ENCODE assay signal across 1 cellular context in the genomic region with DNA sequence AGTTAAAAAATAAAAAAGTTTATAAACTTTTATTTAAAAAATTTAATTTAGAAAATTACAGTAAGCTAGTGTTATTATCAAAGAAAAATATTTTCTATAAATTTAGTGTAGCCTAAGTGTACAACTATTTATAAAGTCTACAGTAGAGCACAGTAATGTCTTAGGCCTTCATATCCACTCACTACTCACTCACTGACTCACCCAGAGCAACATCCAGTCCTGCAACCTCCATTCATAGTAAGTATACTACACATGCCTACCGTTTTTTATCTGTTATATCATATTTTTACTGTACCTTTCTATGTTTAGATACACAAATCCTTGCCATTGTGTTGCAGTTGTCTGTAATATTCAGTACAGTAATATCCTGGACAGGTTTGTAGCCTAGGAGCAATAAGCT.
TF ChIP-seq lines count a peak whose summit lies in the region.

No MANE protein-coding gene starts in this region.

TF ChIP-seq in HepG2, 621 proteins besides CTCF, POLR2A, EP300 and RAD21 (continued from another document):
- TF ChIP-seq, protein P1, sequence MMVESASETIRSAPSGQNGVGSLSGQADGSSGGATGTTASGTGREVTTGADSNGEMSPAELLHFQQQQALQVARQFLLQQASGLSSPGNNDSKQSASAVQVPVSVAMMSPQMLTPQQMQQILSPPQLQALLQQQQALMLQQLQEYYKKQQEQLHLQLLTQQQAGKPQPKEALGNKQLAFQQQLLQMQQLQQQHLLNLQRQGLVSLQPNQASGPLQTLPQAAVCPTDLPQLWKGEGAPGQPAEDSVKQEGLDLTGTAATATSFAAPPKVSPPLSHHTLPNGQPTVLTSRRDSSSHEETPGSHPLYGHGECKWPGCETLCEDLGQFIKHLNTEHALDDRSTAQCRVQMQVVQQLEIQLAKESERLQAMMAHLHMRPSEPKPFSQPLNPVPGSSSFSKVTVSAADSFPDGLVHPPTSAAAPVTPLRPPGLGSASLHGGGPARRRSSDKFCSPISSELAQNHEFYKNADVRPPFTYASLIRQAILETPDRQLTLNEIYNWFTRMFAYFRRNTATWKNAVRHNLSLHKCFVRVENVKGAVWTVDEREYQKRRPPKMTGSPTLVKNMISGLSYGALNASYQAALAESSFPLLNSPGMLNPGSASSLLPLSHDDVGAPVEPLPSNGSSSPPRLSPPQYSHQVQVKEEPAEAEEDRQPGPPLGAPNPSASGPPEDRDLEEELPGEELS (CRISPR knock-in tag; IDR thresholded peaks at IDR 0.05), result no peak
- TF ChIP-seq, protein P2, sequence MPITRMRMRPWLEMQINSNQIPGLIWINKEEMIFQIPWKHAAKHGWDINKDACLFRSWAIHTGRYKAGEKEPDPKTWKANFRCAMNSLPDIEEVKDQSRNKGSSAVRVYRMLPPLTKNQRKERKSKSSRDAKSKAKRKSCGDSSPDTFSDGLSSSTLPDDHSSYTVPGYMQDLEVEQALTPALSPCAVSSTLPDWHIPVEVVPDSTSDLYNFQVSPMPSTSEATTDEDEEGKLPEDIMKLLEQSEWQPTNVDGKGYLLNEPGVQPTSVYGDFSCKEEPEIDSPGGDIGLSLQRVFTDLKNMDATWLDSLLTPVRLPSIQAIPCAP (CRISPR knock-in tag; IDR thresholded peaks at IDR 0.05; ENCODE audit: low read depth), result no peak
